Comparison of ENCODE assay signal across 29 cellular contexts in genomic region chr15:59443341-59444081, GRCh38. TPM values are rescaled to one million over a fixed set of nuclear protein-coding genes. Genes with fewer than 3 reads are reported as not detected.
A peak's percentile ranks its signal among the peaks of the same experiment; 100 is the strongest.
DNase-seq lines count a peak whose midpoint lies in the region; ATAC-seq, FAIRE-seq and TF ChIP-seq lines count a peak whose summit lies in the region.
"Had no signal": no experiment of that assay in that cellular context is flagged by ENCODE, and none has a peak within 500 bp of the region (broad histone marks: within the 10 kb centered on the region; RNA-seq: fewer than 3 reads in every experiment).

No MANE protein-coding gene starts in this region.

- H3K36me3 Mint-ChIP-seq in activated B cell treated with CpG ODN at 0.5 μM for 24 hours (ENCODE audit: low read depth) = no peaks in the 10 kb centered on the region
- H3K36me3 Mint-ChIP-seq in activated naive CD8-positive, alpha-beta T cell treated with anti-CD3 and anti-CD28 coated beads for 36 hours = no peaks in the 10 kb centered on the region
- H3K36me3 Mint-ChIP-seq: activated naive CD4-positive, alpha-beta T cell treated with anti-CD3 and anti-CD28 coated beads, Interleukin-2, amount 50 U/mL, for 72 hours had no signal

- peak overlapping the region in 1 of 2 experiments; percentile 27 for H3K23ac ChIP-seq in mesenchymal stem cell (ENCODE audit: low read length in 2 of 2)

- no peaks in the 10 kb centered on the region for H3K79me1 ChIP-seq in mesenchymal stem cell (replicated peaks; ENCODE audit: low read length, poor library complexity, severe bottlenecking)

- no peak overlapping the region for H4K8ac ChIP-seq in mesenchymal stem cell (ENCODE audit: low read length)

- H2BK15ac ChIP-seq in mesenchymal stem cell (ENCODE audit: low read depth, poor library complexity, severe bottlenecking) = no peak overlapping the region

- 69 to 74% methylated on average over 8 of the region's 8 CpGs for WGBS in pancreas, 2 donors
- 79% methylated on average over 8 of the region's 8 CpGs for WGBS in mesenchymal stem cell

- H3K27ac ChIP-seq in pancreas (no peak overlapping the region), mesenchymal stem cell (ENCODE audit: low read length, poor library complexity, severe bottlenecking) (no peak overlapping the region)
- H3K27ac ChIP-seq: C4-2B, neutrophil, skin epidermis, suprapubic skin, vagina had no signal

- H3K4ac ChIP-seq in mesenchymal stem cell (ENCODE audit: low read depth in 1 of 2, low read length in 2 of 2) = no peak overlapping the region

- H2BK12ac ChIP-seq in mesenchymal stem cell (ENCODE audit: low read length in 2 of 2) = no peak overlapping the region

- no peak overlapping the region for H3K18ac ChIP-seq in mesenchymal stem cell (ENCODE audit: low read depth in 1 of 2, low read length in 2 of 2)

- no peaks in the 10 kb centered on the region for H3K9me3 ChIP-seq in pancreas
- H3K9me3 ChIP-seq in mesenchymal stem cell (ENCODE audit: control insufficient read depth, low read length) = no peaks in the 10 kb centered on the region
- H3K9me3 ChIP-seq: neutrophil, suprapubic skin, vagina had no signal

- H3K4me3 ChIP-seq in GM12865 (ENCODE audit: low read depth, low read length) (no peak overlapping the region), pancreas (no peak overlapping the region), mesenchymal stem cell (ENCODE audit: insufficient read depth in 1 of 2, low read depth in 1 of 2, low read length in 2 of 2) (no peak overlapping the region)
- H3K4me3 ChIP-seq: skin epidermis, suprapubic skin, vagina had no signal

- H3K4me1 ChIP-seq in pancreas (no peaks in the 10 kb centered on the region), mesenchymal stem cell (ENCODE audit: control insufficient read depth, insufficient read depth, low read depth, low read length) (no peaks in the 10 kb centered on the region)

- no peaks in the 10 kb centered on the region for H3K9me3 Mint-ChIP-seq in activated B cell treated with CpG ODN at 0.5 μM for 24 hours
- no peaks in the 10 kb centered on the region for H3K9me3 Mint-ChIP-seq in activated naive CD8-positive, alpha-beta T cell treated with anti-CD3 and anti-CD28 coated beads for 36 hours
- H3K9me3 Mint-ChIP-seq: activated naive CD4-positive, alpha-beta T cell treated with anti-CD3 and anti-CD28 coated beads, Interleukin-2, amount 50 U/mL, for 72 hours; activated T-helper 17 cell treated with anti-CD3 and anti-CD28 coated beads, Interleukin-2, amount 50 U/mL, for 72 hours had no signal

- peaks cover 46% of the 10 kb centered on the region for H3K4me1 Mint-ChIP-seq in activated B cell treated with CpG ODN at 0.5 μM for 24 hours
- peaks cover 5% of the 10 kb centered on the region for H3K4me1 Mint-ChIP-seq in activated naive CD8-positive, alpha-beta T cell treated with anti-CD3 and anti-CD28 coated beads for 36 hours
- H3K4me1 Mint-ChIP-seq: activated T-helper 17 cell treated with anti-CD3 and anti-CD28 coated beads, Interleukin-2, amount 50 U/mL, for 72 hours had no signal

- no peak overlapping the region for H3K9ac ChIP-seq in mesenchymal stem cell (ENCODE audit: low read length)

- POLR2A ChIA-PET in activated B cell treated with CpG ODN at 0.5 μM for 24 hours (lab: Charles Lee) = interaction anchor here (0.5 kb wide), 1 partner anchor 444 kb away, joined by 4 read pairs; no protein-coding TSS in a partner anchor

- no peak overlapping the region for H3K27ac Mint-ChIP-seq in activated B cell treated with CpG ODN at 0.5 μM for 24 hours
- no peak overlapping the region for H3K27ac Mint-ChIP-seq in activated naive CD8-positive, alpha-beta T cell treated with anti-CD3 and anti-CD28 coated beads for 36 hours
- H3K27ac Mint-ChIP-seq: activated naive CD4-positive, alpha-beta T cell treated with anti-CD3 and anti-CD28 coated beads, Interleukin-2, amount 50 U/mL, for 72 hours; activated T-helper 17 cell treated with anti-CD3 and anti-CD28 coated beads, Interleukin-2, amount 50 U/mL, for 72 hours had no signal

- FAIRE-seq in D721Med (lab: Jason Lieb, UNC) = no peak
- no peak for FAIRE-seq in pancreas (lab: Jason Lieb, UNC)
- FAIRE-seq: endometrium, kidney had no signal

- no peak overlapping the region for H2BK5ac ChIP-seq in mesenchymal stem cell (ENCODE audit: low read depth, low read length, poor library complexity, severe bottlenecking)

- intact Hi-C loops in activated B cell treated with CpG ODN at 0.5 μM for 24 hours (cut with micrococcal nuclease) (no loop called here), pancreas (cut with DNase I) (no loop called here)

- TF ChIP-seq CTCF in GM12865 (IDR thresholded peaks at IDR 0.05; ENCODE audit: insufficient read depth, low read depth, low read length, missing control alignments) (no peak), GM20000 (IDR thresholded peaks at IDR 0.05; ENCODE audit: extremely low read depth, missing control alignments) (no peak), activated B cell treated with CpG ODN at 0.5 μM for 24 hours (IDR thresholded peaks at IDR 0.05) (no peak), D721Med (IDR thresholded peaks at IDR 0.05; ENCODE audit: insufficient read depth, missing control alignments) (no peak), pancreas (IDR thresholded peaks at IDR 0.05) (no peak)

- H2AK5ac ChIP-seq in mesenchymal stem cell (ENCODE audit: low read length, severe bottlenecking) = no peak overlapping the region

- no peaks in the 10 kb centered on the region for H3K27me3 ChIP-seq in pancreas
- no peaks in the 10 kb centered on the region for H3K27me3 ChIP-seq in mesenchymal stem cell (ENCODE audit: control insufficient read depth in 1 of 2, insufficient read depth in 1 of 2, low read length in 2 of 2)
- H3K27me3 ChIP-seq: suprapubic skin, vagina had no signal

- H3K4me2 ChIP-seq in mesenchymal stem cell (ENCODE audit: low read length, poor library complexity, severe bottlenecking) = no peak overlapping the region

- CTCF ChIA-PET in activated B cell treated with CpG ODN at 0.5 μM for 24 hours (lab: Charles Lee) = no interaction called here

- no peaks in the 10 kb centered on the region for H3K27me3 Mint-ChIP-seq in activated B cell treated with CpG ODN at 0.5 μM for 24 hours
- peaks cover 20% of the 10 kb centered on the region for H3K27me3 Mint-ChIP-seq in activated naive CD8-positive, alpha-beta T cell treated with anti-CD3 and anti-CD28 coated beads for 36 hours

- H2BK120ac ChIP-seq in mesenchymal stem cell (ENCODE audit: low read depth, low read length) = no peak overlapping the region

- H3K4me3 Mint-ChIP-seq in activated B cell treated with CpG ODN at 0.5 μM for 24 hours = no peak overlapping the region
- H3K4me3 Mint-ChIP-seq in activated naive CD8-positive, alpha-beta T cell treated with anti-CD3 and anti-CD28 coated beads for 36 hours = no peak overlapping the region
- H3K4me3 Mint-ChIP-seq: activated T-helper 17 cell treated with anti-CD3 and anti-CD28 coated beads, Interleukin-2, amount 50 U/mL, for 72 hours had no signal

- H2AFZ ChIP-seq in mesenchymal stem cell (ENCODE audit: low read depth, low read length) = no peak overlapping the region

- DNase-seq in GM12865 (ENCODE audit: low read depth) (peak; percentile 34), GM20000 (ENCODE audit: low spot score) (peak; percentile 25), activated B cell treated with CpG ODN at 0.5 μM for 24 hours (no peak), renal cortical epithelial cell (ENCODE audit: low read depth) (peak; percentile 16), D721Med (ENCODE audit: insufficient read length, low spot score) (no peak), pancreas (no peak), mesenchymal stem cell (no peak)
- no peak for DNase-seq in activated naive CD8-positive, alpha-beta T cell treated with anti-CD3 and anti-CD28 coated beads for 36 hours
- DNase-seq: activated CD4-positive, alpha-beta T cell treated with anti-CD3 and anti-CD28 coated beads, Interleukin-2, amount 50 U/mL, for 48 hours; activated CD4-positive, CD25-positive, alpha-beta regulatory T cell; activated CD8-positive, alpha-beta memory T cell treated with anti-CD3 and anti-CD28 coated beads, Interleukin-2, amount 50 U/mL, for 4 hours; aorta; Calu3; kidney; NCI-H1092 treated with DMSO at 0.1 percent for 48 hours; NCI-H1930; NCI-H446 treated with DMSO at 0.1 percent for 48 hours; PC-3; T-helper 9 cell had no signal

- no peak overlapping the region for H3K14ac ChIP-seq in mesenchymal stem cell (ENCODE audit: low read length in 2 of 2)

- H3K36me3 ChIP-seq in pancreas (no peaks in the 10 kb centered on the region), mesenchymal stem cell (ENCODE audit: control insufficient read depth in 1 of 2, insufficient read depth in 2 of 2, low read depth in 1 of 2, low read length in 2 of 2) (no peaks in the 10 kb centered on the region)
- H3K36me3 ChIP-seq: neutrophil, suprapubic skin, vagina had no signal

- ATAC-seq in activated B cell treated with CpG ODN at 0.5 μM for 24 hours (ENCODE audit: low read depth) (peak; percentile 18), pancreas (no peak)
- ATAC-seq: activated naive CD4-positive, alpha-beta T cell treated with anti-CD3 and anti-CD28 coated beads, Interleukin-2, amount 50 U/mL, for 72 hours; activated T-helper 17 cell treated with anti-CD3 and anti-CD28 coated beads, Interleukin-2, amount 50 U/mL, for 72 hours; PC-3; Right ventricle myocardium inferior had no signal

- no peak overlapping the region for H4K91ac ChIP-seq in mesenchymal stem cell (ENCODE audit: low read length)

RNA-seq across cellular contexts. Expression of gene FAM81A, which starts 5.5 kb away (rescaled TPM):
- total RNA-seq in activated B cell treated with CpG ODN at 0.5 μM for 24 hours = 4.8 and 6.2 TPM in 2 replicates
- 0.52 and 1.4 TPM in 2 replicates for total RNA-seq in renal cortical epithelial cell
- 1 to 10 TPM; 1.3 to 1.6 TPM for total RNA-seq in activated naive CD8-positive, alpha-beta T cell treated with anti-CD3 and anti-CD28 coated beads for 36 hours
- total RNA-seq in pancreas = 1 to 10 TPM in 1 of 6 donors, under 1 TPM in 5; 0.51 to 2.2 (median 0.68) TPM
- polyA plus RNA-seq in pancreas = under 1 TPM; 0.34 to 0.63 TPM
- 0.94 TPM for polyA plus RNA-seq in mesenchymal stem cell (2013, experiment 1 of 2)
- 1.0 TPM for polyA plus RNA-seq in mesenchymal stem cell (2013, experiment 2 of 2)
- total RNA-seq: activated T-helper 17 cell treated with anti-CD3 and anti-CD28 coated beads, Interleukin-2, amount 50 U/mL, for 72 hours had no signal
- polyA plus RNA-seq: AG04450 had no signal

Comparison
In these comparisons a context has a peak if more than half of its experiments do, and no peak if none do; other contexts are left out.
1. DNase-seq: peak in GM12865 (single experiment), GM20000 (single experiment) and renal cortical epithelial cell (single experiment); none in activated B cell treated with CpG ODN at 0.5 μM for 24 hours (single experiment), activated naive CD8-positive, alpha-beta T cell treated with anti-CD3 and anti-CD28 coated beads for 36 hours (single experiment), D721Med (single experiment), pancreas (0 of 6) and mesenchymal stem cell (single experiment).